ENCODE assay signal across 18 cellular contexts in genomic region chr2:85550476-85550875, GRCh38. TPM values are rescaled to one million over a fixed set of nuclear protein-coding genes. Genes with fewer than 3 reads are reported as not detected.
DNase-seq lines count a peak whose midpoint lies in the region; ATAC-seq and TF ChIP-seq lines count a peak whose summit lies in the region.
"Had no signal": no experiment of that assay in that cellular context is flagged by ENCODE, and none has a peak within 500 bp of the region (broad histone marks: within the 10 kb centered on the region; RNA-seq: fewer than 3 reads in every experiment).

No MANE protein-coding gene starts in this region.

- no peak for TF ChIP-seq CTCF in brain microvascular endothelial cell (IDR thresholded peaks at IDR 0.05; ENCODE audit: low read depth, low read length, missing control alignments)

- H3K36me3 Mint-ChIP-seq in activated CD8-positive, alpha-beta memory T cell treated with anti-CD3 and anti-CD28 coated beads, Interleukin-2, amount 10 ng/mL, durations not matched to agents 7 days and 5 days, result peaks cover 20% of the 10 kb centered on the region

- no peaks in the 10 kb centered on the region for H3K9me3 Mint-ChIP-seq in activated CD8-positive, alpha-beta memory T cell treated with anti-CD3 and anti-CD28 coated beads, Interleukin-2, amount 10 ng/mL, durations not matched to agents 7 days and 5 days (ENCODE audit: low read depth)
- H3K9me3 Mint-ChIP-seq: activated naive CD4-positive, alpha-beta T cell treated with anti-CD3 and anti-CD28 coated beads for 36 hours; CD4-positive, alpha-beta memory T cell; endodermal cell had no signal

- ATAC-seq in HG02678 (IDR thresholded peaks at IDR 0.05; ENCODE audit: unreplicated experiment), result no peak
- ATAC-seq in activated CD8-positive, alpha-beta memory T cell treated with anti-CD3 and anti-CD28 coated beads, Interleukin-2, amount 10 ng/mL, durations not matched to agents 7 days and 5 days, result no peak
- no peak for ATAC-seq in activated CD4-positive, CD25-positive, alpha-beta regulatory T cell treated with anti-CD3 and anti-CD28 coated beads, Interleukin-2, amount 50 U/mL, for 24 hours
- ATAC-seq: body of pancreas had no signal

- no peaks in the 10 kb centered on the region for H3K27me3 Mint-ChIP-seq in activated CD8-positive, alpha-beta memory T cell treated with anti-CD3 and anti-CD28 coated beads, Interleukin-2, amount 10 ng/mL, durations not matched to agents 7 days and 5 days
- H3K27me3 Mint-ChIP-seq: CD4-positive, alpha-beta memory T cell had no signal

- peak overlapping the region; percentile 10 for H3K9ac ChIP-seq in muscle layer of colon (ENCODE audit: low read length)

- H3K27me3 ChIP-seq in brain microvascular endothelial cell (replicated peaks), result no peaks in the 10 kb centered on the region
- H3K27me3 ChIP-seq in muscle layer of colon (ENCODE audit: control insufficient read depth in 1 of 2, insufficient read depth in 2 of 2, low read length in 2 of 2), result no peaks in the 10 kb centered on the region
- H3K27me3 ChIP-seq: body of pancreas, tibial nerve had no signal

- CTCF ChIA-PET in activated CD8-positive, alpha-beta memory T cell treated with anti-CD3 and anti-CD28 coated beads, Interleukin-2, amount 10 ng/mL, durations not matched to agents 7 days and 5 days (lab: Charles Lee), result interaction anchor here (1.0 to 22.1 kb wide), 11 partner anchors 8 to 223 kb away, joined by 3 to 458 read pairs (median 5); partner anchors contain the start of genes GGCX, MAT2A, RNF181 and SH2D6

- peaks cover 75% of the 10 kb centered on the region for H3K36me3 ChIP-seq in brain microvascular endothelial cell (replicated peaks)
- H3K36me3 ChIP-seq in muscle layer of colon (ENCODE audit: insufficient read depth, low read length), result peaks cover 66% of the 10 kb centered on the region

- in situ Hi-C loops in brain microvascular endothelial cell (cut with HindIII; ENCODE audit: low pct_ligation_motif_present, low sequenced_read_pairs), result no loop called here

- H3K9me3 ChIP-seq in muscle layer of colon (ENCODE audit: low read length), result no peaks in the 10 kb centered on the region
- H3K9me3 ChIP-seq: body of pancreas, tibial nerve had no signal

- no peak overlapping the region for H3K4me3 ChIP-seq in brain microvascular endothelial cell (ENCODE audit: low read depth, low read length)
- H3K4me3 ChIP-seq in muscle layer of colon (ENCODE audit: low read depth in 1 of 2, low read length in 2 of 2), result no peak overlapping the region
- H3K4me3 ChIP-seq: body of pancreas, tibial nerve had no signal

- peak overlapping the region; percentile 59 for H3K27ac ChIP-seq in brain microvascular endothelial cell
- no peak overlapping the region for H3K27ac ChIP-seq in muscle layer of colon (ENCODE audit: low read depth, low read length)

- no peak overlapping the region for H3K27ac Mint-ChIP-seq in activated CD8-positive, alpha-beta memory T cell treated with anti-CD3 and anti-CD28 coated beads, Interleukin-2, amount 10 ng/mL, durations not matched to agents 7 days and 5 days
- H3K27ac Mint-ChIP-seq: activated naive CD4-positive, alpha-beta T cell treated with anti-CD3 and anti-CD28 coated beads for 36 hours had no signal

- no peaks in the 10 kb centered on the region for H3K4me1 Mint-ChIP-seq in activated CD8-positive, alpha-beta memory T cell treated with anti-CD3 and anti-CD28 coated beads, Interleukin-2, amount 10 ng/mL, durations not matched to agents 7 days and 5 days

- H3K4me3 Mint-ChIP-seq in activated CD8-positive, alpha-beta memory T cell treated with anti-CD3 and anti-CD28 coated beads, Interleukin-2, amount 10 ng/mL, durations not matched to agents 7 days and 5 days, result no peak overlapping the region
- H3K4me3 Mint-ChIP-seq: activated naive CD4-positive, alpha-beta T cell treated with anti-CD3 and anti-CD28 coated beads for 36 hours; CD4-positive, alpha-beta memory T cell; endodermal cell had no signal

- H3K4me1 ChIP-seq in muscle layer of colon (ENCODE audit: insufficient read depth, low read length), result no peaks in the 10 kb centered on the region

- DNase-seq in NOMO-1 (lab: John Stamatoyannopoulos, UW; ENCODE audit: unreplicated experiment in 2 of 2) (peak; percentile 77 to 82), brain microvascular endothelial cell (no peak), superior temporal gyrus (ENCODE audit: extremely low spot score) (peak; percentile 23), NCI-H187 (lab: John Stamatoyannopoulos, UW) (no peak)
- DNase-seq in activated CD8-positive, alpha-beta memory T cell treated with anti-CD3 and anti-CD28 coated beads, Interleukin-2, amount 10 ng/mL, durations not matched to agents 7 days and 5 days, result no peak
- DNase-seq: activated naive CD4-positive, alpha-beta T cell treated with anti-CD3 and anti-CD28 coated beads for 36 hours; CD4-positive, alpha-beta memory T cell; endodermal cell; glutamatergic neuron; MM.1S; NCI-H2081 treated with DMSO at 0.1 percent for 48 hours; SHP77; stimulated activated CD8-positive, alpha-beta memory T cell treated with anti-CD3 and anti-CD28 coated beads, Interleukin-4, amount 100 ng/mL, for 48 hours had no signal

RNA-seq across cellular contexts. Expression of gene GGCX, which starts 10.8 kb away (rescaled TPM):
- total RNA-seq in activated CD8-positive, alpha-beta memory T cell treated with anti-CD3 and anti-CD28 coated beads, Interleukin-2, amount 10 ng/mL, durations not matched to agents 7 days and 5 days, result 10 to 100 TPM; 26.0 to 26.7 TPM

RNA-seq across cellular contexts. Expression of gene MAT2A, which starts 11.5 kb away (rescaled TPM):
- 100 to 1,000 TPM; 271 to 336 TPM for total RNA-seq in activated CD8-positive, alpha-beta memory T cell treated with anti-CD3 and anti-CD28 coated beads, Interleukin-2, amount 10 ng/mL, durations not matched to agents 7 days and 5 days

RNA-seq across cellular contexts. Expression of gene VAMP8, which starts 26.9 kb away (rescaled TPM):
- total RNA-seq in activated CD8-positive, alpha-beta memory T cell treated with anti-CD3 and anti-CD28 coated beads, Interleukin-2, amount 10 ng/mL, durations not matched to agents 7 days and 5 days, result 100 to 1,000 TPM in 1 of 2 experiments, 10 to 100 TPM in 1; 99.6 to 124 TPM

RNA-seq across cellular contexts. Expression of gene VAMP5, which starts 33.8 kb away (rescaled TPM):
- total RNA-seq in activated CD8-positive, alpha-beta memory T cell treated with anti-CD3 and anti-CD28 coated beads, Interleukin-2, amount 10 ng/mL, durations not matched to agents 7 days and 5 days, result 10 to 100 TPM; 84.4 to 88.4 TPM

RNA-seq across cellular contexts. Expression of gene RNF181, which starts 45.1 kb away (rescaled TPM):
- 100 to 1,000 TPM; 100 to 110 TPM for total RNA-seq in activated CD8-positive, alpha-beta memory T cell treated with anti-CD3 and anti-CD28 coated beads, Interleukin-2, amount 10 ng/mL, durations not matched to agents 7 days and 5 days

Comparison
In these comparisons a context has a peak if more than half of its experiments do, and no peak if none do; other contexts are left out.
1. DNase-seq: peak in NOMO-1 (2 of 2) and superior temporal gyrus (single experiment); none in brain microvascular endothelial cell (single experiment), NCI-H187 (0 of 2) and activated CD8-positive, alpha-beta memory T cell treated with anti-CD3 and anti-CD28 coated beads, Interleukin-2, amount 10 ng/mL, durations not matched to agents 7 days and 5 days (single experiment).